ENCODE assay signal across 25 cellular contexts in genomic region chr7:148624735-148625134, GRCh38. TPM values are rescaled to one million over a fixed set of nuclear protein-coding genes. Genes with fewer than 3 reads are reported as not detected.
DNase-seq lines count a peak whose midpoint lies in the region; ATAC-seq and TF ChIP-seq lines count a peak whose summit lies in the region.
"Had no signal": no experiment of that assay in that cellular context is flagged by ENCODE, and none has a peak within 500 bp of the region (broad histone marks: within the 10 kb centered on the region; RNA-seq: fewer than 3 reads in every experiment).

No MANE protein-coding gene starts in this region.

- intact Hi-C loops in naive thymus-derived CD4-positive, alpha-beta T cell (cut with micrococcal nuclease): loop anchor here in 1 of 2 donors (5.0 kb wide), 1 partner anchor 338 kb away; no protein-coding TSS in a partner anchor

- no peak for TF ChIP-seq CTCF in WERI-Rb-1 (IDR thresholded peaks at IDR 0.05; ENCODE audit: low read depth, low read length)
- no peak for TF ChIP-seq CTCF in foreskin keratinocyte (conservative IDR thresholded peaks at IDR 0.05)

- no peaks in the 10 kb centered on the region for H3K27me3 ChIP-seq in WERI-Rb-1 (ENCODE audit: insufficient read depth, low read depth, severe bottlenecking)
- H3K27me3 ChIP-seq in naive thymus-derived CD4-positive, alpha-beta T cell (ENCODE audit: control insufficient read depth in 2 of 2, insufficient read depth in 2 of 2, low read length in 2 of 2): no peaks in the 10 kb centered on the region
- peaks cover 33% of the 10 kb centered on the region for H3K27me3 ChIP-seq in foreskin keratinocyte

- H3K4me3 Mint-ChIP-seq in activated naive CD8-positive, alpha-beta T cell treated with anti-CD3 and anti-CD28 coated beads, Interleukin-2, amount 50 U/mL, for 24 hours: no peak overlapping the region
- H3K4me3 Mint-ChIP-seq in activated naive CD8-positive, alpha-beta T cell treated with anti-CD3 and anti-CD28 coated beads for 36 hours: no peak overlapping the region
- H3K4me3 Mint-ChIP-seq in naive thymus-derived CD4-positive, alpha-beta T cell: peak overlapping the region in 6 of 10 donors; percentile 27 to 73 (median 62)
- H3K4me3 Mint-ChIP-seq in stimulated activated memory B cell treated with anti-CD40 and anti-IgM and Interleukin-4, amounts not matched to agents 10 μg/mL and 1 μg/mL and 100 μg/mL, for 72 hours: no peak overlapping the region
- H3K4me3 Mint-ChIP-seq: activated CD4-positive, alpha-beta memory T cell treated with anti-CD3 and anti-CD28 coated beads for 36 hours; CD8-positive, alpha-beta T cell; central memory CD8-positive, alpha-beta T cell; natural killer cell treated with Interleukin-12 subunit alpha and Interleukin-12 subunit beta and Interleukin-15 and Interleukin-18, amount 100 ng/mL, for 72 hours had no signal

- CTCF ChIA-PET in naive thymus-derived CD4-positive, alpha-beta T cell (lab: Charles Lee): interaction anchor here (1.7 kb wide), 1 partner anchor 49 kb away, joined by 4 read pairs; no protein-coding TSS in a partner anchor

- POLR2A ChIA-PET in naive thymus-derived CD4-positive, alpha-beta T cell (lab: Charles Lee): interaction anchor here (0.6 kb wide), 1 partner anchor 10 kb away, joined by 3 read pairs; no protein-coding TSS in a partner anchor

- no peaks in the 10 kb centered on the region for H3K9me3 ChIP-seq in WERI-Rb-1 (ENCODE audit: severe bottlenecking)
- H3K9me3 ChIP-seq in naive thymus-derived CD4-positive, alpha-beta T cell (ENCODE audit: control insufficient read depth in 2 of 3, low read length in 3 of 3): no peaks in the 10 kb centered on the region
- H3K9me3 ChIP-seq: thoracic aorta had no signal

- H3K9me3 Mint-ChIP-seq in activated naive CD8-positive, alpha-beta T cell treated with anti-CD3 and anti-CD28 coated beads, Interleukin-2, amount 50 U/mL, for 24 hours: no peaks in the 10 kb centered on the region
- H3K9me3 Mint-ChIP-seq in activated naive CD8-positive, alpha-beta T cell treated with anti-CD3 and anti-CD28 coated beads for 36 hours: no peaks in the 10 kb centered on the region
- peaks cover 0 to 3% (median 0%) of the 10 kb centered on the region in 11 donors for H3K9me3 Mint-ChIP-seq in naive thymus-derived CD4-positive, alpha-beta T cell
- no peaks in the 10 kb centered on the region for H3K9me3 Mint-ChIP-seq in stimulated activated memory B cell treated with anti-CD40 and anti-IgM and Interleukin-4, amounts not matched to agents 10 μg/mL and 1 μg/mL and 100 μg/mL, for 72 hours
- H3K9me3 Mint-ChIP-seq: activated CD4-positive, alpha-beta memory T cell treated with anti-CD3 and anti-CD28 coated beads for 36 hours; CD8-positive, alpha-beta T cell; central memory CD8-positive, alpha-beta T cell; natural killer cell treated with Interleukin-12 subunit alpha and Interleukin-12 subunit beta and Interleukin-15 and Interleukin-18, amount 100 ng/mL, for 72 hours had no signal

- H3K4me1 ChIP-seq in naive thymus-derived CD4-positive, alpha-beta T cell (ENCODE audit: control insufficient read depth in 2 of 2, insufficient read depth in 2 of 2, low read length in 2 of 2): peaks cover 16 to 30% of the 10 kb centered on the region in 2 donors
- no peaks in the 10 kb centered on the region for H3K4me1 ChIP-seq in foreskin keratinocyte

- peaks cover 45% of the 10 kb centered on the region for H3K4me1 Mint-ChIP-seq in activated naive CD8-positive, alpha-beta T cell treated with anti-CD3 and anti-CD28 coated beads, Interleukin-2, amount 50 U/mL, for 24 hours
- peaks cover 32% of the 10 kb centered on the region for H3K4me1 Mint-ChIP-seq in activated naive CD8-positive, alpha-beta T cell treated with anti-CD3 and anti-CD28 coated beads for 36 hours
- H3K4me1 Mint-ChIP-seq in naive thymus-derived CD4-positive, alpha-beta T cell: peaks cover 35 to 70% (median 60%) of the 10 kb centered on the region in 7 donors
- peaks cover 23% of the 10 kb centered on the region for H3K4me1 Mint-ChIP-seq in stimulated activated memory B cell treated with anti-CD40 and anti-IgM and Interleukin-4, amounts not matched to agents 10 μg/mL and 1 μg/mL and 100 μg/mL, for 72 hours

- H3K36me3 Mint-ChIP-seq in activated naive CD8-positive, alpha-beta T cell treated with anti-CD3 and anti-CD28 coated beads, Interleukin-2, amount 50 U/mL, for 24 hours (ENCODE audit: low read depth): no peaks in the 10 kb centered on the region
- H3K36me3 Mint-ChIP-seq in activated naive CD8-positive, alpha-beta T cell treated with anti-CD3 and anti-CD28 coated beads for 36 hours: no peaks in the 10 kb centered on the region
- peaks cover 0 to under 1% (median 0%) of the 10 kb centered on the region in 5 donors for H3K36me3 Mint-ChIP-seq in naive thymus-derived CD4-positive, alpha-beta T cell
- H3K36me3 Mint-ChIP-seq in stimulated activated memory B cell treated with anti-CD40 and anti-IgM and Interleukin-4, amounts not matched to agents 10 μg/mL and 1 μg/mL and 100 μg/mL, for 72 hours: no peaks in the 10 kb centered on the region
- H3K36me3 Mint-ChIP-seq: activated CD4-positive, alpha-beta memory T cell treated with anti-CD3 and anti-CD28 coated beads for 36 hours; CD8-positive, alpha-beta T cell had no signal

- peak overlapping the region; percentile 32 for H3K4me3 ChIP-seq in WERI-Rb-1 (ENCODE audit: low read depth, low read length)
- H3K4me3 ChIP-seq in naive thymus-derived CD4-positive, alpha-beta T cell (ENCODE audit: low read length): no peak overlapping the region
- H3K4me3 ChIP-seq: thoracic aorta had no signal

- peaks cover 23% of the 10 kb centered on the region for H3K27me3 Mint-ChIP-seq in activated naive CD8-positive, alpha-beta T cell treated with anti-CD3 and anti-CD28 coated beads, Interleukin-2, amount 50 U/mL, for 24 hours
- H3K27me3 Mint-ChIP-seq in activated naive CD8-positive, alpha-beta T cell treated with anti-CD3 and anti-CD28 coated beads for 36 hours: peaks cover 21% of the 10 kb centered on the region
- peaks cover 0 to 20% (median 6%) of the 10 kb centered on the region in 5 donors for H3K27me3 Mint-ChIP-seq in naive thymus-derived CD4-positive, alpha-beta T cell
- peaks cover 16% of the 10 kb centered on the region for H3K27me3 Mint-ChIP-seq in stimulated activated memory B cell treated with anti-CD40 and anti-IgM and Interleukin-4, amounts not matched to agents 10 μg/mL and 1 μg/mL and 100 μg/mL, for 72 hours

- no peaks in the 10 kb centered on the region for H3K36me3 ChIP-seq in WERI-Rb-1
- H3K36me3 ChIP-seq in naive thymus-derived CD4-positive, alpha-beta T cell (ENCODE audit: control insufficient read depth in 2 of 3, insufficient read depth in 3 of 3, low read length in 3 of 3): no peaks in the 10 kb centered on the region
- H3K36me3 ChIP-seq: thoracic aorta had no signal

- peak overlapping the region; percentile 56 for H3K27ac ChIP-seq in WERI-Rb-1
- no peak overlapping the region for H3K27ac ChIP-seq in naive thymus-derived CD4-positive, alpha-beta T cell (ENCODE audit: low read depth, low read length)
- no peak overlapping the region for H3K27ac ChIP-seq in foreskin keratinocyte
- H3K27ac ChIP-seq: thoracic aorta, VCaP had no signal

- ATAC-seq in activated naive CD8-positive, alpha-beta T cell treated with anti-CD3 and anti-CD28 coated beads, Interleukin-2, amount 50 U/mL, for 24 hours: peak; percentile 51
- no peak for ATAC-seq in naive thymus-derived CD4-positive, alpha-beta T cell
- ATAC-seq in stimulated activated memory B cell treated with anti-CD40 and anti-IgM and Interleukin-4, amounts not matched to agents 10 μg/mL and 1 μg/mL and 100 μg/mL, for 72 hours: no peak
- no peak for ATAC-seq in foreskin keratinocyte
- ATAC-seq: CD8-positive, alpha-beta T cell; natural killer cell treated with Interleukin-12 subunit alpha and Interleukin-12 subunit beta and Interleukin-15 and Interleukin-18, amount 100 ng/mL, for 72 hours had no signal

- DNase-seq in activated naive CD8-positive, alpha-beta T cell treated with anti-CD3 and anti-CD28 coated beads, Interleukin-2, amount 50 U/mL, for 24 hours: no peak
- DNase-seq in activated naive CD8-positive, alpha-beta T cell treated with anti-CD3 and anti-CD28 coated beads for 36 hours: no peak
- peak; percentile 73 for DNase-seq in WERI-Rb-1
- no peak for DNase-seq in naive thymus-derived CD4-positive, alpha-beta T cell
- no peak for DNase-seq in stimulated activated naive CD4-positive, alpha-beta T cell treated with Interleukin-2 at 50 U/mL for 16 hours (lab: John Stamatoyannopoulos, UW)
- DNase-seq in foreskin keratinocyte: no peak
- DNase-seq: activated CD4-positive, alpha-beta memory T cell treated with anti-CD3 and anti-CD28 coated beads for 36 hours; amygdala; DMS79 treated with DMSO at 0.1 percent for 48 hours; mesendoderm; MV-4-11; NCI-H2081 treated with DMSO at 0.1 percent for 48 hours; NCI-H526; SHP77; stimulated activated CD4-positive, alpha-beta T cell treated with anti-CD3 and anti-CD28 coated beads, Interleukin-4, amount 100 ng/mL, for 4 hours; T-helper 1 cell had no signal

- H3K27ac Mint-ChIP-seq in activated naive CD8-positive, alpha-beta T cell treated with anti-CD3 and anti-CD28 coated beads, Interleukin-2, amount 50 U/mL, for 24 hours: no peak overlapping the region
- no peak overlapping the region for H3K27ac Mint-ChIP-seq in activated naive CD8-positive, alpha-beta T cell treated with anti-CD3 and anti-CD28 coated beads for 36 hours
- peak overlapping the region in 1 of 9 donors; percentile 5 for H3K27ac Mint-ChIP-seq in naive thymus-derived CD4-positive, alpha-beta T cell
- H3K27ac Mint-ChIP-seq in stimulated activated memory B cell treated with anti-CD40 and anti-IgM and Interleukin-4, amounts not matched to agents 10 μg/mL and 1 μg/mL and 100 μg/mL, for 72 hours: no peak overlapping the region
- H3K27ac Mint-ChIP-seq: activated CD4-positive, alpha-beta memory T cell treated with anti-CD3 and anti-CD28 coated beads for 36 hours; activated T-helper 2 cell treated with anti-CD3 and anti-CD28 coated beads, Interferon-gamma antibody, Interleukin-2, Interleukin-4, amounts not matched to agents 10 μg/mL and 5 μg/mL and 100 μg/mL, durations not matched to agents 14 hours and 24 hours and 36 hours; CD8-positive, alpha-beta T cell; natural killer cell treated with Interleukin-12 subunit alpha and Interleukin-12 subunit beta and Interleukin-15 and Interleukin-18, amount 100 ng/mL, for 72 hours had no signal

RNA-seq across cellular contexts. Expression of gene C7orf33, which starts 34.2 kb away (rescaled TPM):
- total RNA-seq in activated naive CD8-positive, alpha-beta T cell treated with anti-CD3 and anti-CD28 coated beads for 36 hours: not detected
- not detected for total RNA-seq in naive thymus-derived CD4-positive, alpha-beta T cell
- not detected for polyA plus RNA-seq in naive thymus-derived CD4-positive, alpha-beta T cell
- not detected in 2 replicates for total RNA-seq in foreskin keratinocyte
- polyA plus RNA-seq in foreskin keratinocyte: not detected in 2 replicates
- total RNA-seq: activated CD4-positive, alpha-beta memory T cell treated with anti-CD3 and anti-CD28 coated beads for 36 hours; activated T-helper 2 cell treated with anti-CD3 and anti-CD28 coated beads, Interferon-gamma antibody, Interleukin-2, Interleukin-4, amounts not matched to agents 10 μg/mL and 5 μg/mL and 100 μg/mL, durations not matched to agents 14 hours and 24 hours and 36 hours; CD8-positive, alpha-beta T cell; epithelial cell of proximal tubule; natural killer cell treated with Interleukin-12 subunit alpha and Interleukin-12 subunit beta and Interleukin-15 and Interleukin-18, amount 100 ng/mL, for 72 hours; posterior vena cava; thoracic aorta had no signal

Comparison
In these comparisons a context has a peak if more than half of its experiments do, and no peak if none do; other contexts are left out.
1. H3K4me3 Mint-ChIP-seq: peak in naive thymus-derived CD4-positive, alpha-beta T cell (6 of 10); none in activated naive CD8-positive, alpha-beta T cell treated with anti-CD3 and anti-CD28 coated beads, Interleukin-2, amount 50 U/mL, for 24 hours (single experiment), activated naive CD8-positive, alpha-beta T cell treated with anti-CD3 and anti-CD28 coated beads for 36 hours (single experiment) and stimulated activated memory B cell treated with anti-CD40 and anti-IgM and Interleukin-4, amounts not matched to agents 10 μg/mL and 1 μg/mL and 100 μg/mL, for 72 hours (single experiment).